In the genomic region with DNA sequence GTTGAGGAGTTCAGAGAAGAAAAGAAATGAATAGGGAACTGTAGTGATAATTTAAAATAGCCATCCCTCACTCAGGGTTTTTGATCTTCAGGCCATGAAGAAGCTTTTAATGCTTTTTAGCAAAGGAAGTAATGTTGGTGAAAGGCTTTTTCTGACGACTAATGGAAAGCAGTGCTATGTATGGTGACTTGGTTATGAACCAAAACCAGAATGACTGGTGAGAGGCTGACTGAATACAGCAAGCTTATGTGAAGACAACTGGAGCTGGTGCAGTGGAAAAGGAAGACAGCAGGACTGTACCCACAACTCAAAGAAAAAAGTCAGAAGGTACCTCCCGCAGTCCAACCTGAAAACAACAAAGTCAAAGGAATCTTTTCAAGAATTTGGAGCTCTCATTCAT, we compare ENCODE assay signal across 16 cellular contexts.
A peak's percentile ranks its signal among the peaks of the same experiment; 100 is the strongest.
DNase-seq lines count a peak whose midpoint lies in the region; ATAC-seq, FAIRE-seq and TF ChIP-seq lines count a peak whose summit lies in the region.
"Had no signal": no experiment of that assay in that cellular context is flagged by ENCODE, and none has a peak within 500 bp of the region (broad histone marks: within the 10 kb centered on the region; RNA-seq: fewer than 3 reads in every experiment).

No MANE protein-coding gene starts in this region.

- H3K36me3 Mint-ChIP-seq in activated CD4-positive, alpha-beta memory T cell treated with anti-CD3 and anti-CD28 coated beads for 36 hours: peaks cover 27% of the 10 kb centered on the region
- peaks cover 70% of the 10 kb centered on the region for H3K36me3 Mint-ChIP-seq in activated CD4-positive, alpha-beta memory T cell treated with anti-CD3 and anti-CD28 coated beads, Interleukin-2, amount 10 ng/mL, durations not matched to agents 7 days and 5 days (ENCODE audit: low read depth)
- peaks cover 3% of the 10 kb centered on the region; the same call in 2 of the 3 replicates for H3K36me3 Mint-ChIP-seq in GM23338 (ENCODE audit: low read depth)
- peaks cover 10% of the 10 kb centered on the region for H3K36me3 Mint-ChIP-seq in astrocyte (ENCODE audit: low read depth, unreplicated experiment)
- H3K36me3 Mint-ChIP-seq in nephron progenitor cell (ENCODE audit: low read depth): peaks cover 64% of the 10 kb centered on the region

- H3K4me2 ChIP-seq in GM23338: no peak overlapping the region
- no peak overlapping the region for H3K4me2 ChIP-seq in astrocyte (ENCODE audit: low read length)

- ATAC-seq in GM23338: no peak
- ATAC-seq: GM12878 had no signal

- no peaks in the 10 kb centered on the region for H3K9me3 ChIP-seq in astrocyte (ENCODE audit: insufficient read depth, low read depth, low read length)

- DNase-seq in activated CD4-positive, alpha-beta memory T cell treated with anti-CD3 and anti-CD28 coated beads for 36 hours: no peak
- DNase-seq in activated CD4-positive, alpha-beta memory T cell treated with anti-CD3 and anti-CD28 coated beads, Interleukin-2, amount 10 ng/mL, durations not matched to agents 7 days and 5 days: no peak
- DNase-seq in GM23338 (ENCODE audit: low spot score) (no peak), astrocyte (ENCODE audit: low read depth) (no peak), nephron progenitor cell (no peak), NCI-H526 treated with DMSO at 0.1 percent for 48 hours (lab: John Stamatoyannopoulos, UW) (no peak), T1000 (lab: John Stamatoyannopoulos, UW) (no peak), T-helper 1 cell (no peak)
- DNase-seq: CD4-positive, CD25-positive, alpha-beta regulatory T cell; KG1; NCI-H1092; NCI-H2227 treated with DMSO at 0.1 percent for 48 hours; NCI-H526; OCI-M1; RPMI8226 had no signal

- no peaks in the 10 kb centered on the region for H4K20me1 ChIP-seq in GM23338 (replicated peaks; ENCODE audit: insufficient read depth)
- H4K20me1 ChIP-seq in astrocyte (ENCODE audit: insufficient read depth, low read length): no peaks in the 10 kb centered on the region

- H3F3A ChIP-seq in GM23338 (replicated peaks; ENCODE audit: low read depth): no peaks in the 10 kb centered on the region

- peaks cover 24% of the 10 kb centered on the region for H3K4me1 Mint-ChIP-seq in activated CD4-positive, alpha-beta memory T cell treated with anti-CD3 and anti-CD28 coated beads for 36 hours (ENCODE audit: low read depth)
- peaks cover 26% of the 10 kb centered on the region for H3K4me1 Mint-ChIP-seq in activated CD4-positive, alpha-beta memory T cell treated with anti-CD3 and anti-CD28 coated beads, Interleukin-2, amount 10 ng/mL, durations not matched to agents 7 days and 5 days
- H3K4me1 Mint-ChIP-seq in GM23338 (peaks cover 9% of the 10 kb centered on the region), astrocyte (ENCODE audit: low read depth, unreplicated experiment) (peaks cover 13% of the 10 kb centered on the region), nephron progenitor cell (peaks cover 9% of the 10 kb centered on the region)

- H3K79me2 ChIP-seq in GM23338 (replicated peaks; ENCODE audit: insufficient read depth) (peaks cover 11% of the 10 kb centered on the region; the same call in 1 of the 2 replicates), astrocyte (ENCODE audit: insufficient read depth, low read length) (no peaks in the 10 kb centered on the region)

- TF ChIP-seq CTCF in GM23338 (conservative IDR thresholded peaks at IDR 0.05; ENCODE audit: low read depth in 2 of 2) (no peak), astrocyte (IDR thresholded peaks at IDR 0.05; ENCODE audit: insufficient read depth, low read depth, low read length) (no peak), nephron progenitor cell (IDR thresholded peaks at IDR 0.05) (no peak)

- no peak overlapping the region for H3K4me3 Mint-ChIP-seq in activated CD4-positive, alpha-beta memory T cell treated with anti-CD3 and anti-CD28 coated beads for 36 hours
- H3K4me3 Mint-ChIP-seq in activated CD4-positive, alpha-beta memory T cell treated with anti-CD3 and anti-CD28 coated beads, Interleukin-2, amount 10 ng/mL, durations not matched to agents 7 days and 5 days: no peak overlapping the region
- no peak overlapping the region for H3K4me3 Mint-ChIP-seq in GM23338
- H3K4me3 Mint-ChIP-seq in astrocyte (ENCODE audit: unreplicated experiment): peak overlapping the region; percentile 4
- H3K4me3 Mint-ChIP-seq in nephron progenitor cell: no peak overlapping the region
- H3K4me3 Mint-ChIP-seq: CD4-positive, CD25-positive, alpha-beta regulatory T cell had no signal

- intact Hi-C loops in activated CD4-positive, alpha-beta memory T cell treated with anti-CD3 and anti-CD28 coated beads for 36 hours (cut with micrococcal nuclease): no loop called here

- H3K27ac ChIP-seq in GM23338 (ENCODE audit: low read depth) (no peak overlapping the region), astrocyte (ENCODE audit: low read depth, low read length) (no peak overlapping the region)

- H3K27me3 Mint-ChIP-seq in activated CD4-positive, alpha-beta memory T cell treated with anti-CD3 and anti-CD28 coated beads for 36 hours: no peaks in the 10 kb centered on the region
- no peaks in the 10 kb centered on the region for H3K27me3 Mint-ChIP-seq in activated CD4-positive, alpha-beta memory T cell treated with anti-CD3 and anti-CD28 coated beads, Interleukin-2, amount 10 ng/mL, durations not matched to agents 7 days and 5 days
- H3K27me3 Mint-ChIP-seq in GM23338 (ENCODE audit: insufficient read depth, low read depth, poor library complexity) (peaks cover 1% of the 10 kb centered on the region), astrocyte (ENCODE audit: low read depth, unreplicated experiment) (no peaks in the 10 kb centered on the region), nephron progenitor cell (ENCODE audit: low read depth, poor library complexity) (no peaks in the 10 kb centered on the region)
- H3K27me3 Mint-ChIP-seq: CD4-positive, CD25-positive, alpha-beta regulatory T cell had no signal

- no peaks in the 10 kb centered on the region for H3K36me3 ChIP-seq in GM23338 (ENCODE audit: insufficient read depth)
- H3K36me3 ChIP-seq in astrocyte (ENCODE audit: insufficient read depth, low read length): peaks cover 7% of the 10 kb centered on the region

- no peak overlapping the region for H3K9ac ChIP-seq in astrocyte (ENCODE audit: low read length)

- FAIRE-seq in astrocyte (lab: Jason Lieb, UNC): no peak

- POLR2A ChIA-PET in activated CD4-positive, alpha-beta memory T cell treated with anti-CD3 and anti-CD28 coated beads for 36 hours (lab: Charles Lee): interaction anchor here (0.6 to 1.1 kb wide), 2 partner anchors 106 to 1030 kb away, joined by 3 read pairs; no protein-coding TSS in a partner anchor
- POLR2A ChIA-PET in activated CD4-positive, alpha-beta memory T cell treated with anti-CD3 and anti-CD28 coated beads, Interleukin-2, amount 10 ng/mL, durations not matched to agents 7 days and 5 days (lab: Charles Lee): interaction anchor here (1.2 kb wide), 1 partner anchor 17 kb away, joined by 5 read pairs; no protein-coding TSS in a partner anchor

- CTCF ChIA-PET in activated CD4-positive, alpha-beta memory T cell treated with anti-CD3 and anti-CD28 coated beads for 36 hours (lab: Charles Lee): no interaction called here
- CTCF ChIA-PET in activated CD4-positive, alpha-beta memory T cell treated with anti-CD3 and anti-CD28 coated beads, Interleukin-2, amount 10 ng/mL, durations not matched to agents 7 days and 5 days (lab: Charles Lee): interaction anchor here (1.2 kb wide), 1 partner anchor 106 kb away, joined by 3 read pairs; no protein-coding TSS in a partner anchor

- H3K4me1 ChIP-seq in GM23338 (ENCODE audit: insufficient read depth) (peaks cover 10% of the 10 kb centered on the region; the same call in 1 of the 2 replicates), astrocyte (ENCODE audit: insufficient read depth, low read length) (peaks cover 5% of the 10 kb centered on the region)

- H3K27me3 ChIP-seq in GM23338 (ENCODE audit: insufficient read depth) (no peaks in the 10 kb centered on the region), astrocyte (ENCODE audit: insufficient read depth, low read length) (no peaks in the 10 kb centered on the region)

- H3K27ac Mint-ChIP-seq in activated CD4-positive, alpha-beta memory T cell treated with anti-CD3 and anti-CD28 coated beads for 36 hours: peak overlapping the region; percentile 10
- H3K27ac Mint-ChIP-seq in activated CD4-positive, alpha-beta memory T cell treated with anti-CD3 and anti-CD28 coated beads, Interleukin-2, amount 10 ng/mL, durations not matched to agents 7 days and 5 days: no peak overlapping the region
- peak overlapping the region; percentile 27; the same call in 1 of the 2 replicates for H3K27ac Mint-ChIP-seq in GM23338
- no peak overlapping the region for H3K27ac Mint-ChIP-seq in astrocyte (ENCODE audit: unreplicated experiment)
- H3K27ac Mint-ChIP-seq in nephron progenitor cell: peak overlapping the region; percentile 60

- H3K4me3 ChIP-seq in GM23338 (no peak overlapping the region), astrocyte (ENCODE audit: insufficient read depth, low read depth, low read length) (no peak overlapping the region)
- H3K4me3 ChIP-seq: GM12878 had no signal

- no peak overlapping the region for H2AFZ ChIP-seq in GM23338
- H2AFZ ChIP-seq in astrocyte (ENCODE audit: low read depth, low read length): no peak overlapping the region

- peaks cover 8% of the 10 kb centered on the region for H3K9me3 Mint-ChIP-seq in activated CD4-positive, alpha-beta memory T cell treated with anti-CD3 and anti-CD28 coated beads for 36 hours
- H3K9me3 Mint-ChIP-seq in activated CD4-positive, alpha-beta memory T cell treated with anti-CD3 and anti-CD28 coated beads, Interleukin-2, amount 10 ng/mL, durations not matched to agents 7 days and 5 days: peaks cover 7% of the 10 kb centered on the region
- H3K9me3 Mint-ChIP-seq in GM23338: no peaks in the 10 kb centered on the region; the same call in 2 of the 3 replicates
- H3K9me3 Mint-ChIP-seq in astrocyte (ENCODE audit: unreplicated experiment): no peaks in the 10 kb centered on the region
- H3K9me3 Mint-ChIP-seq in nephron progenitor cell: peaks cover 12% of the 10 kb centered on the region
- H3K9me3 Mint-ChIP-seq: CD4-positive, CD25-positive, alpha-beta regulatory T cell had no signal

- H3K9me2 ChIP-seq in GM23338 (ENCODE audit: insufficient read depth): no peaks in the 10 kb centered on the region

TF ChIP-seq in GM23338, 12 proteins besides CTCF, POLR2A, EP300 and RAD21 (continues in another document):
- no peak for TF ChIP-seq JUNB (IDR thresholded peaks at IDR 0.05; ENCODE audit: unreplicated experiment)

Comparison
In these comparisons a context has a peak if more than half of its experiments do, and no peak if none do; other contexts are left out.
1. H3K27ac Mint-ChIP-seq: peak in activated CD4-positive, alpha-beta memory T cell treated with anti-CD3 and anti-CD28 coated beads for 36 hours (single experiment), GM23338 (single experiment) and nephron progenitor cell (single experiment); none in activated CD4-positive, alpha-beta memory T cell treated with anti-CD3 and anti-CD28 coated beads, Interleukin-2, amount 10 ng/mL, durations not matched to agents 7 days and 5 days (single experiment) and astrocyte (single experiment).